12 cellular contexts compared by ENCODE assay signal in the genomic region with DNA sequence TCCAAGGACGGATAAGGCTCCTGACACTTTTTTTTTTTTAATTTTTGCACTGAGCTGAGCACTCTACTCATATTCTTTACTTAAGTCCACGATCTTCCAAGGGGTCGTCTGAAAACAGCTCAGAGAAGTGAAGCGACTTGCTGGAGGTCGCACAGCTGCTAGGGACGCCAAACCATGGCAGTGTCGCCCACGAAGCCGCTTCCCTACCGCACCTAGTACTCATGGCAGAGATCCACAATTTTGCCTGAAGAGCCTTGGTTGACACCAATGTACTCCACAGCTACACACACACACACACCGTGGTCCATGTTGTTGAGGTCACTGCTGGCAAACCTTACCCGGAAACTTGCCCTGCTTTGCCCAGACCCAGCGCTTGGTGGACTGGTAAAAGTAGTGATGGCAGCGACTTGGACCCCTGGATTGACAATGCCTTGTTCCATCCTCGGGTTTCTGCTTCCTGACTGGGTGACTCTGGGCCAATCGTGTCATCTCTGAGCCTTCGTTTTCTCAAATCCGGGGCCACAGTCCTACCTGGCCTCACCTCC. TPM values are rescaled to one million over a fixed set of nuclear protein-coding genes. Genes with fewer than 3 reads are reported as not detected.
DNase-seq lines count a peak whose midpoint lies in the region; ATAC-seq, FAIRE-seq and TF ChIP-seq lines count a peak whose summit lies in the region.
"Had no signal": no experiment of that assay in that cellular context is flagged by ENCODE, and none has a peak within 500 bp of the region (broad histone marks: within the 10 kb centered on the region; RNA-seq: fewer than 3 reads in every experiment).

No MANE protein-coding gene starts in this region.

- no peak for TF ChIP-seq POLR2A in prostate gland (IDR thresholded peaks at IDR 0.05)

- H4K20me1 ChIP-seq in astrocyte (ENCODE audit: insufficient read depth, low read length): peaks cover 8% of the 10 kb centered on the region

- peak overlapping the region; percentile 83 for H3K4me2 ChIP-seq in astrocyte (ENCODE audit: low read length)

- H3K27me3 ChIP-seq in Caco-2 (replicated peaks; ENCODE audit: control insufficient read depth, insufficient read depth, low read length) (no peaks in the 10 kb centered on the region), astrocyte (ENCODE audit: insufficient read depth, low read length) (peaks cover 9% of the 10 kb centered on the region), prostate gland (replicated peaks; ENCODE audit: insufficient read depth) (no peaks in the 10 kb centered on the region), left lung (peaks cover 19 to 77% of the 10 kb centered on the region in 2 donors)

- no peaks in the 10 kb centered on the region for H3K9me3 ChIP-seq in Caco-2
- H3K9me3 ChIP-seq in astrocyte (ENCODE audit: insufficient read depth, low read depth, low read length): no peaks in the 10 kb centered on the region
- H3K9me3 ChIP-seq in prostate gland: no peaks in the 10 kb centered on the region
- H3K9me3 ChIP-seq in left lung: no peaks in the 10 kb centered on the region

- H3K36me3 Mint-ChIP-seq in Caco-2 (ENCODE audit: insufficient read depth, unreplicated experiment) (peaks cover 6% of the 10 kb centered on the region), astrocyte (ENCODE audit: low read depth, unreplicated experiment) (no peaks in the 10 kb centered on the region)
- H3K36me3 Mint-ChIP-seq: CD14-positive monocyte had no signal

- peaks cover 52% of the 10 kb centered on the region for H3K4me1 Mint-ChIP-seq in Caco-2 (ENCODE audit: low read depth, unreplicated experiment)
- peaks cover 21% of the 10 kb centered on the region for H3K4me1 Mint-ChIP-seq in astrocyte (ENCODE audit: low read depth, unreplicated experiment)

- no peaks in the 10 kb centered on the region for H3K36me3 ChIP-seq in Caco-2 (ENCODE audit: control insufficient read depth, insufficient read depth, low read length)
- H3K36me3 ChIP-seq in astrocyte (ENCODE audit: insufficient read depth, low read length): no peaks in the 10 kb centered on the region
- H3K36me3 ChIP-seq in prostate gland: no peaks in the 10 kb centered on the region
- H3K36me3 ChIP-seq in left lung: no peaks in the 10 kb centered on the region

- H3K27ac Mint-ChIP-seq in Caco-2 (ENCODE audit: unreplicated experiment) (peak overlapping the region; percentile 63), astrocyte (ENCODE audit: unreplicated experiment) (peak overlapping the region; percentile 82)
- H3K27ac Mint-ChIP-seq: CD14-positive monocyte had no signal

- no TSS peak for BruUV-seq in Caco-2 (replicated peaks; lab: Mats Ljungman, UMichigan)

- DNase-seq in Caco-2 (no peak), astrocyte (ENCODE audit: low read depth) (peak; percentile 27), left ventricle myocardium superior (no peak), prostate gland (ENCODE audit: low spot score) (no peak), middle frontal gyrus (ENCODE audit: extremely low spot score, low spot score) (no peak), left lung (no peak)
- no peak for DNase-seq in stimulated activated CD4-positive, alpha-beta T cell treated with anti-CD3 and anti-CD28 coated beads, Interleukin-4, amount 100 ng/mL, for 4 hours
- DNase-seq: activated effector memory CD4-positive, alpha-beta T cell treated with Interleukin-2 at 50 U/mL for 16 hours; NCI-H2227 treated with DMSO at 0.1 percent for 48 hours had no signal

- H2AFZ ChIP-seq in astrocyte (ENCODE audit: low read depth, low read length): peak overlapping the region; percentile 50

- intact Hi-C loops in Caco-2 (cut with micrococcal nuclease; ENCODE audit: unreplicated experiment): no loop called here
- intact Hi-C loops in left ventricle myocardium superior (cut with micrococcal nuclease): loop anchor here (10.0 kb wide), 1 partner anchor 297 kb away; no protein-coding TSS in a partner anchor
- intact Hi-C loops in prostate gland (cut with DNase I): loop anchor here (2.0 to 10.0 kb wide), 5 partner anchors 203 to 624 kb away; no protein-coding TSS in a partner anchor
- intact Hi-C loops in left lung (cut with DNase I): no loop called here

- CTCF ChIA-PET in Caco-2 (lab: Charles Lee): interaction anchor here (0.8 kb wide), 1 partner anchor 21 kb away, joined by 3 read pairs; no protein-coding TSS in a partner anchor

- peak overlapping the region; percentile 43 for H3K9ac ChIP-seq in astrocyte (ENCODE audit: low read length)

- no peak overlapping the region for H3K27ac ChIP-seq in astrocyte (ENCODE audit: low read depth, low read length)
- H3K27ac ChIP-seq in prostate gland: no peak overlapping the region
- peak overlapping the region in 1 of 2 donors; percentile 17 for H3K27ac ChIP-seq in left lung

- H3K4me1 ChIP-seq in Caco-2 (peaks cover 45% of the 10 kb centered on the region), astrocyte (ENCODE audit: insufficient read depth, low read length) (peaks cover 14% of the 10 kb centered on the region), prostate gland (replicated peaks) (no peaks in the 10 kb centered on the region), left lung (peaks cover 0 to 4% of the 10 kb centered on the region in 2 donors)

- no peak for FAIRE-seq in astrocyte (lab: Jason Lieb, UNC)
- FAIRE-seq: GM12891 had no signal

- H3K9me3 Mint-ChIP-seq in Caco-2 (ENCODE audit: unreplicated experiment): peaks cover 9% of the 10 kb centered on the region
- H3K9me3 Mint-ChIP-seq in astrocyte (ENCODE audit: unreplicated experiment): no peaks in the 10 kb centered on the region

- ATAC-seq in left ventricle myocardium superior (peak; percentile 12), GM19035 (IDR thresholded peaks at IDR 0.05; ENCODE audit: unreplicated experiment) (no peak), left lung (no peak)

- TF ChIP-seq CTCF in Caco-2 (IDR thresholded peaks at IDR 0.05; ENCODE audit: insufficient read depth in 1 of 2, low read depth in 1 of 2, low read length in 1 of 2, severe bottlenecking in 1 of 2, unreplicated experiment in 1 of 2) (no peak), astrocyte (IDR thresholded peaks at IDR 0.05; ENCODE audit: insufficient read depth, low read depth, low read length) (no peak), prostate gland (IDR thresholded peaks at IDR 0.05) (no peak), left lung (IDR thresholded peaks at IDR 0.05) (no peak)

- H3K4me3 ChIP-seq in Caco-2 (ENCODE audit: low read depth, low read length) (no peak overlapping the region), astrocyte (ENCODE audit: insufficient read depth, low read depth, low read length) (peak overlapping the region; percentile 55), prostate gland (peak overlapping the region; percentile 35 to 42), left lung (peak overlapping the region in 1 of 2 donors; percentile 34)

- WGBS in prostate gland: 22% methylated on average over 18 of the region's 18 CpGs

- no peaks in the 10 kb centered on the region for H3K27me3 Mint-ChIP-seq in Caco-2 (ENCODE audit: insufficient read depth, unreplicated experiment)
- peaks cover 25% of the 10 kb centered on the region for H3K27me3 Mint-ChIP-seq in astrocyte (ENCODE audit: low read depth, unreplicated experiment)

- POLR2A ChIA-PET in Caco-2 (lab: Charles Lee): no interaction called here

- no peaks in the 10 kb centered on the region for H3K79me2 ChIP-seq in astrocyte (ENCODE audit: insufficient read depth, low read length)

- no peak overlapping the region for H3K4me3 Mint-ChIP-seq in Caco-2 (ENCODE audit: unreplicated experiment)
- peak overlapping the region; percentile 89 for H3K4me3 Mint-ChIP-seq in astrocyte (ENCODE audit: unreplicated experiment)

RNA-seq across cellular contexts. Expression of gene SLIT3, which starts 0.5 kb away (rescaled TPM):
- 2.0 and 2.1 TPM in 2 replicates for total RNA-seq in Caco-2 (2022)
- total RNA-seq in astrocyte: 20.7 and 33.0 TPM in 2 replicates
- 8.4 TPM for total RNA-seq in left ventricle myocardium superior
- total RNA-seq in prostate gland: 1 to 10 TPM; 8.3 TPM
- 10 to 100 TPM; 66.3 to 77.1 TPM for total RNA-seq in left lung

Comparison
In these comparisons a context has a peak if more than half of its experiments do, and no peak if none do; other contexts are left out.
1. intact Hi-C loops: an anchor here in left ventricle myocardium superior (10.0 kb wide) and prostate gland (2.0 to 10.0 kb wide); none called in Caco-2 and left lung.